In genomic region chr1:30379684-30380624, GRCh38 we compare ENCODE assay signal across 8 cellular contexts.
DNase-seq lines count a peak whose midpoint lies in the region; ATAC-seq and TF ChIP-seq lines count a peak whose summit lies in the region.

No MANE protein-coding gene starts in this region.

- 33% methylated on average over 8 of the region's 13 CpGs for WGBS in suprapubic skin

- peaks cover 20% of the 10 kb centered on the region for H3K4me1 ChIP-seq in suprapubic skin

- no peak overlapping the region for H3K4me3 ChIP-seq in suprapubic skin

- ATAC-seq in esophagus mucosa (peak; percentile 66), GM18498 (IDR thresholded peaks at IDR 0.05; ENCODE audit: unreplicated experiment) (no peak)

- no peaks in the 10 kb centered on the region for H3K36me3 ChIP-seq in suprapubic skin

- TF ChIP-seq EP300 in suprapubic skin (IDR thresholded peaks at IDR 0.05) = no peak

- TF ChIP-seq POLR2A in suprapubic skin (IDR thresholded peaks at IDR 0.05) = no peak

- no peak overlapping the region for H3K27ac ChIP-seq in suprapubic skin

- peaks cover 6% of the 10 kb centered on the region for H3K27me3 ChIP-seq in suprapubic skin

- peak; percentile 77 for DNase-seq in COR-L47 (lab: John Stamatoyannopoulos, UW)
- DNase-seq in HPDE6-E6E7 (ENCODE audit: extremely low spot score) = peak; percentile 66
- DNase-seq in NCI-H82 (lab: John Stamatoyannopoulos, UW) = peak; percentile 84
- peak; percentile 4 for DNase-seq in activated CD8-positive, alpha-beta memory T cell treated with anti-CD3 and anti-CD28 coated beads, Interleukin-2, amount 50 U/mL, for 24 hours (ENCODE audit: extremely low read depth)
- peak; percentile 67 for DNase-seq in midbrain (lab: John Stamatoyannopoulos, UW)
- peak; percentile 63 to 70 for DNase-seq in suprapubic skin (ENCODE audit: low spot score in 2 of 2)

- peak; percentile 55 to 82 for TF ChIP-seq CTCF in suprapubic skin (IDR thresholded peaks at IDR 0.05)

- no peaks in the 10 kb centered on the region for H3K9me3 ChIP-seq in suprapubic skin

Comparison
In these comparisons a context has a peak if more than half of its experiments do, and no peak if none do; other contexts are left out.
1. DNase-seq: peak in every context shown above with its lines; median percentile 84 in NCI-H82; 77 in COR-L47; 67 in midbrain; 66 in suprapubic skin; 66 in HPDE6-E6E7; 4 in activated CD8-positive, alpha-beta memory T cell treated with anti-CD3 and anti-CD28 coated beads, Interleukin-2, amount 50 U/mL, for 24 hours.